Comparison of ENCODE assay signal across 15 cellular contexts in the genomic region with DNA sequence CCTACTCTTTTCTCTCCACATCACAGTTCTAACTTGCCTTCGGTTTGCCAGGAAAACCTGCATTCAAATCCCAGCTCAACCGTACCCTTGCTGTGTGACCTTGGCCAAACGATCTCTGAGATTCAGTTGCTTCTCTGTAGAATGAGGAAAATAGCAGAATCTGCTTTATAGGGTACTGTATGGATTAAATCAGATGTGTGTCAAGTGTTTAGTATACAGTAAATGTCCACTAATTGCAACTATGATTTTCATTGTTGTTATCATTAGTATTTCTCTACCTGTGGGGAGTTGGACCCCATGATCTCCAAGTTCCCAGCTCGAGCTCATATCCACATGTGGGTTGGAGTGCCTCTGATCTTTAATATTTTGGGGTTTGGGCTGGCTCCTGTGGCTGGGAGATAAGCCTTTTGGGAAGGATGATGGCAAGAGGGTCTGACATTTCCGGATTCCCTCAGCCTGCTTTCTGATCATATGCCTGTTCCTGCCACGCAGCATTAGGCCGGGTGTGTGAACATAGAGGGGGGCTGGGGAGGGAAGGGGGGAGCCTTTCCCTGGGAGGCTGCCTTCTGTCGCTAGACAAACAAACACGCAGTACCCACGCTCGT.
DNase-seq lines count a peak whose midpoint lies in the region; ATAC-seq and TF ChIP-seq lines count a peak whose summit lies in the region.
"Had no signal": no experiment of that assay in that cellular context is flagged by ENCODE, and none has a peak within 500 bp of the region (broad histone marks: within the 10 kb centered on the region; RNA-seq: fewer than 3 reads in every experiment).

No MANE protein-coding gene starts in this region.

- H3K23ac ChIP-seq in neuronal stem cell (ENCODE audit: low read depth, low read length, poor library complexity), result no peak overlapping the region

- no peak for TF ChIP-seq EP300 in gastroesophageal sphincter (IDR thresholded peaks at IDR 0.05)

- no peaks in the 10 kb centered on the region for H3K36me3 Mint-ChIP-seq in brain
- no peaks in the 10 kb centered on the region for H3K36me3 Mint-ChIP-seq in HFFc6 (ENCODE audit: low read depth)
- H3K36me3 Mint-ChIP-seq: CD8-positive, alpha-beta memory T cell had no signal

- H3K9ac ChIP-seq in NT2/D1 (ENCODE audit: insufficient read length, low read depth) (peak overlapping the region; percentile 16), neuronal stem cell (ENCODE audit: low read depth, low read length, poor library complexity) (no peak overlapping the region)
- H3K9ac ChIP-seq: BLaER1 had no signal

- H2BK12ac ChIP-seq in neuronal stem cell (ENCODE audit: low read length), result no peak overlapping the region

- peak overlapping the region in 3 of 5 experiments; percentile 88 to 95 (median 92) for H3K27ac Mint-ChIP-seq in brain
- H3K27ac Mint-ChIP-seq in HFFc6, result no peak overlapping the region
- H3K27ac Mint-ChIP-seq: CD8-positive, alpha-beta memory T cell had no signal

- no peak for TF ChIP-seq POLR2A in gastroesophageal sphincter (IDR thresholded peaks at IDR 0.05)

- H2AK5ac ChIP-seq in neuronal stem cell (ENCODE audit: low read depth, low read length), result no peak overlapping the region

- peaks cover 47% of the 10 kb centered on the region for H3K4me1 Mint-ChIP-seq in brain
- no peaks in the 10 kb centered on the region for H3K4me1 Mint-ChIP-seq in HFFc6 (ENCODE audit: low read depth)
- H3K4me1 Mint-ChIP-seq: CD8-positive, alpha-beta memory T cell had no signal

- H3K4ac ChIP-seq in neuronal stem cell (ENCODE audit: low read length), result no peak overlapping the region

- no peaks in the 10 kb centered on the region for H3K79me1 ChIP-seq in neuronal stem cell (ENCODE audit: low read depth, low read length)

- H3K14ac ChIP-seq in neuronal stem cell (ENCODE audit: low read length), result no peak overlapping the region

- H3K9me3 ChIP-seq in NT2/D1 (ENCODE audit: insufficient read depth, low read length) (no peaks in the 10 kb centered on the region), neuronal stem cell (replicated peaks in 1 of 2; ENCODE audit: control insufficient read depth in 2 of 2, insufficient read depth in 1 of 2, low read depth in 1 of 2, low read length in 2 of 2) (no peaks in the 10 kb centered on the region), gastroesophageal sphincter (no peaks in the 10 kb centered on the region)
- H3K9me3 ChIP-seq: BLaER1 had no signal

- H2BK15ac ChIP-seq in neuronal stem cell (ENCODE audit: low read length), result peak overlapping the region; percentile 84

- H3K27me3 Mint-ChIP-seq in brain, result peaks cover 7% of the 10 kb centered on the region
- H3K27me3 Mint-ChIP-seq in HFFc6 (ENCODE audit: insufficient read depth), result peaks cover 25% of the 10 kb centered on the region

- H3K4me3 ChIP-seq in NT2/D1 (ENCODE audit: insufficient read length, low read depth) (no peak overlapping the region), neuronal stem cell (ENCODE audit: low read length in 2 of 2) (no peak overlapping the region), gastroesophageal sphincter (no peak overlapping the region)
- H3K4me3 ChIP-seq: BLaER1 had no signal

- H3K27me3 ChIP-seq in NT2/D1 (ENCODE audit: insufficient read depth, insufficient read length), result no peaks in the 10 kb centered on the region
- peaks cover 0 to 7% (median 0%) of the 10 kb centered on the region in 3 experiments for H3K27me3 ChIP-seq in neuronal stem cell (ENCODE audit: control insufficient read depth in 3 of 3, insufficient read depth in 3 of 3, low read depth in 1 of 3, low read length in 3 of 3)
- H3K27me3 ChIP-seq in gastroesophageal sphincter, result peaks cover 83% of the 10 kb centered on the region
- H3K27me3 ChIP-seq: BLaER1 had no signal

- peak overlapping the region; percentile 1 for H3K18ac ChIP-seq in neuronal stem cell (ENCODE audit: low read length)

- H2AFZ ChIP-seq in neuronal stem cell (ENCODE audit: low read length), result no peak overlapping the region

- H4K8ac ChIP-seq in neuronal stem cell (ENCODE audit: low read depth, low read length), result no peak overlapping the region

- no peak for TF ChIP-seq CTCF in brain (conservative IDR thresholded peaks at IDR 0.05)
- TF ChIP-seq CTCF in HFFc6 (IDR thresholded peaks at IDR 0.05), result no peak
- TF ChIP-seq CTCF in gastroesophageal sphincter (IDR thresholded peaks at IDR 0.05), result no peak

- no peak for ATAC-seq in gastroesophageal sphincter

- H3K27ac ChIP-seq in neuronal stem cell (replicated peaks; ENCODE audit: low read length) (no peak overlapping the region), gastroesophageal sphincter (no peak overlapping the region)
- H3K27ac ChIP-seq: 22Rv1, BLaER1, HL-60 had no signal

- no CpG with 5 or more reads among the region's 11 CpGs for WGBS in neuronal stem cell (ENCODE audit: extremely low coverage in 2 of 2, insufficient read length in 2 of 2, insufficient replicate concordance in 1 of 2), 2 donors
- 40 to 72% methylated on average over 3 to 4 of the region's 11 CpGs for WGBS in gastroesophageal sphincter (ENCODE audit: low coverage in 1 of 2), 2 donors

- DNase-seq in NCI-H1694 treated with DMSO at 0.1 percent for 48 hours (lab: John Stamatoyannopoulos, UW), result peak; percentile 17
- no peak for DNase-seq in NCI-H1694 (lab: John Stamatoyannopoulos, UW)
- DNase-seq in NT2/D1 (ENCODE audit: low read depth, low spot score), result no peak
- no peak for DNase-seq in neuronal stem cell (ENCODE audit: low spot score)
- no peak for DNase-seq in NCI-H2227 (lab: John Stamatoyannopoulos, UW; ENCODE audit: unreplicated experiment)
- DNase-seq in HFFc6, result no peak
- DNase-seq: CD8-positive, alpha-beta memory T cell; DMS53; GF-D8; HCEC 1CT had no signal

- no peak overlapping the region for H4K91ac ChIP-seq in neuronal stem cell (ENCODE audit: low read depth, low read length, poor library complexity)

- peaks cover 0 to 6% (median 0%) of the 10 kb centered on the region in 5 experiments for H3K9me3 Mint-ChIP-seq in brain
- no peaks in the 10 kb centered on the region for H3K9me3 Mint-ChIP-seq in HFFc6
- H3K9me3 Mint-ChIP-seq: CD8-positive, alpha-beta memory T cell had no signal

- H3K4me3 Mint-ChIP-seq in brain (no peak overlapping the region), HFFc6 (no peak overlapping the region)
- H3K4me3 Mint-ChIP-seq: CD8-positive, alpha-beta memory T cell had no signal

- peaks cover 7% of the 10 kb centered on the region for H3K4me1 ChIP-seq in NT2/D1 (ENCODE audit: insufficient read depth, insufficient read length)
- H3K4me1 ChIP-seq in neuronal stem cell (ENCODE audit: control insufficient read depth in 2 of 2, insufficient read depth in 1 of 2, low read depth in 1 of 2, low read length in 2 of 2), result peaks cover 0 to 3% of the 10 kb centered on the region in 2 donors
- no peaks in the 10 kb centered on the region for H3K4me1 ChIP-seq in gastroesophageal sphincter
- H3K4me1 ChIP-seq: BLaER1 had no signal

- no peak overlapping the region for H2BK120ac ChIP-seq in neuronal stem cell (ENCODE audit: low read depth, low read length)

- H2BK5ac ChIP-seq in neuronal stem cell (ENCODE audit: low read length), result no peak overlapping the region

- H3K36me3 ChIP-seq in NT2/D1 (ENCODE audit: insufficient read depth, insufficient read length, low read length) (no peaks in the 10 kb centered on the region), neuronal stem cell (replicated peaks in 1 of 2; ENCODE audit: control insufficient read depth in 2 of 2, insufficient read depth in 2 of 2, low read length in 2 of 2) (no peaks in the 10 kb centered on the region), gastroesophageal sphincter (no peaks in the 10 kb centered on the region)
- H3K36me3 ChIP-seq: BLaER1 had no signal

- H3K4me2 ChIP-seq in neuronal stem cell (ENCODE audit: insufficient read depth, low read length, poor library complexity, severe bottlenecking), result no peak overlapping the region
- H3K4me2 ChIP-seq: BLaER1 had no signal
